ENCODE assay signal across 9 cellular contexts in the genomic region with DNA sequence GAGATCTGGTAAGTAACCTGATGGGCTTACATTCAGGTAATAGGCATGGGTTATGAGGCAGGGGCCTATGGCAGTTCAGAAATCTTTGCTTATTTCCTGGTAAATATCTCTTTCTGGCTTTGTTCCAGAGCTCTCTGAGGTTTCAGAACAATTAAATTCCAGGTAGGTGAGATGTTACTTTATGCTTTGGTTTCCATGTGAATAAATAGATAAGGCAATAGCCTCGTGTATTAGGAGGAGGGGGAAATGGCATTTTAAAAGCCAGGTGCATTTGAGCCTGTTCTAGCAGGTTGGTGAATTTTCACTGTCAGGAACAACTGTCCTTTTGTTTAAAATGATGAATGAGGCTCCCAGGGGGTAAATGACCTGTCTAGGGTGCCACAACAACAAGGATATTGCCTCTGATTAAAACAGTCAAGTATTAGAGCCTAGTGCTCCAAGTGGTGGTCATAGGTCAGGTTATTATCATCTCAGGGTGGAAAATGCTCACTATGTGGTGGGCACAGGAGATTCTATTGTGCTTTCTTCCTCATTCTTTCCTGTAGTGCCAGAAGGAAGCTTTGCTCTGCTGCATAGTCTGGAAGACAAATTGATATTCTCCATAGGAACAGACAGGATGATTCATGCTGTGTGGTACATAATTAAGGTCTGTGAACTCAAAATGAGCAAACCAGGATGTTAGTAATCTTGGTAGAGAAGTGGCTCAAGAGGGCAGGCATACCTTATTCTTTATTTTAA.
DNase-seq lines count a peak whose midpoint lies in the region; ATAC-seq and TF ChIP-seq lines count a peak whose summit lies in the region.
"Had no signal": no experiment of that assay in that cellular context is flagged by ENCODE, and none has a peak within 500 bp of the region (broad histone marks: within the 10 kb centered on the region; RNA-seq: fewer than 3 reads in every experiment).

No MANE protein-coding gene starts in this region.

- no peaks in the 10 kb centered on the region; the same call in 1 of the 2 replicates for H3K36me3 ChIP-seq in PC-9 (ENCODE audit: low read depth)

- in situ Hi-C loops in GM13976 (cut with MboI; ENCODE audit: low sequenced_read_pairs, unreplicated experiment) = no loop called here

- no peaks in the 10 kb centered on the region for H3K27me3 ChIP-seq in PC-9 (ENCODE audit: insufficient read depth, low read depth)

- CTCF ChIA-PET in PC-9 (lab: Charles Lee) = interaction anchor here (0.6 to 1.4 kb wide), 4 partner anchors 64 to 286 kb away, joined by 3 to 5 read pairs (median 4); no protein-coding TSS in a partner anchor

- DNase-seq in activated naive CD4-positive, alpha-beta T cell treated with anti-CD3 and anti-CD28 coated beads, Interleukin-2, amount 50 U/mL, for 72 hours (ENCODE audit: low spot score in 2 of 2) = no peak
- DNase-seq in activated naive CD4-positive, alpha-beta T cell treated with Interleukin-2 at 50 U/mL for 16 hours = no peak
- DNase-seq in PC-9 = peak; percentile 67 to 98
- DNase-seq in fibroblast of gingiva (ENCODE audit: low read depth) = peak; percentile 33
- DNase-seq in type B pancreatic cell (ENCODE audit: extremely low spot score, unreplicated experiment) = no peak
- no peak for DNase-seq in NCI-H82 treated with DMSO at 0.1 percent for 48 hours (lab: John Stamatoyannopoulos, UW; ENCODE audit: unreplicated experiment)
- DNase-seq in GM13976 (ENCODE audit: low spot score) = no peak
- DNase-seq: stimulated activated naive CD4-positive, alpha-beta T cell had no signal

- H3K4me2 ChIP-seq in PC-9 = peak overlapping the region; percentile 74

- H3K4me1 Mint-ChIP-seq in type B pancreatic cell (ENCODE audit: unreplicated experiment) = peaks cover 19% of the 10 kb centered on the region

- 0 out of 2 replicates have a peak, but pooled peaks cover 5% of the 10 kb centered on the region for H3K79me2 ChIP-seq in PC-9 (ENCODE audit: low read depth)

- H3F3A ChIP-seq in PC-9 (ENCODE audit: insufficient read depth, low read depth) = peaks cover 44% of the 10 kb centered on the region

- POLR2A ChIA-PET in PC-9 (lab: Charles Lee; ENCODE audit: unreplicated experiment) = interaction anchor here (0.6 to 1.4 kb wide), 5 partner anchors 11 to 375 kb away, joined by 3 to 31 read pairs (median 3); no protein-coding TSS in a partner anchor

- H3K9me2 ChIP-seq in PC-9 (ENCODE audit: insufficient read depth) = no peaks in the 10 kb centered on the region

- intact Hi-C loops in PC-9 (cut with micrococcal nuclease; ENCODE audit: unreplicated experiment) = loop anchor here (1.0 to 5.0 kb wide), 10 partner anchors 34 to 423 kb away; no protein-coding TSS in a partner anchor

- peaks cover 3% of the 10 kb centered on the region; the same call in 1 of the 2 replicates for H3K9me3 ChIP-seq in PC-9 (ENCODE audit: insufficient read depth, low read depth)

- H3K4me1 ChIP-seq in PC-9 (replicated peaks; ENCODE audit: insufficient read depth) = peaks cover 48% of the 10 kb centered on the region

- peak overlapping the region; percentile 15 for H3K4me3 Mint-ChIP-seq in type B pancreatic cell

- peak overlapping the region; percentile 99 for H3K27ac ChIP-seq in PC-9

- peak; percentile 89 to 92 for ATAC-seq in activated naive CD4-positive, alpha-beta T cell treated with anti-CD3 and anti-CD28 coated beads, Interleukin-2, amount 50 U/mL, for 72 hours
- ATAC-seq in GM18502 (IDR thresholded peaks at IDR 0.05; ENCODE audit: poor library complexity, unreplicated experiment) = no peak

- peaks cover 0 to 9% of the 10 kb centered on the region in 2 donors for H3K9me3 Mint-ChIP-seq in activated naive CD4-positive, alpha-beta T cell treated with anti-CD3 and anti-CD28 coated beads, Interleukin-2, amount 50 U/mL, for 72 hours
- peaks cover 5% of the 10 kb centered on the region for H3K9me3 Mint-ChIP-seq in type B pancreatic cell

- peaks cover 5 to 29% of the 10 kb centered on the region in 2 donors for H3K36me3 Mint-ChIP-seq in activated naive CD4-positive, alpha-beta T cell treated with anti-CD3 and anti-CD28 coated beads, Interleukin-2, amount 50 U/mL, for 72 hours
- no peaks in the 10 kb centered on the region for H3K36me3 Mint-ChIP-seq in type B pancreatic cell

- 0 out of 2 replicates have a peak overlapping the region, but pooled peaks have one; percentile 19 for H2AFZ ChIP-seq in PC-9

- no peaks in the 10 kb centered on the region for H3K27me3 Mint-ChIP-seq in type B pancreatic cell

- TF ChIP-seq CTCF in PC-9 (conservative IDR thresholded peaks at IDR 0.05) = no peak
- TF ChIP-seq CTCF in type B pancreatic cell (conservative IDR thresholded peaks at IDR 0.05) = no peak
- no peak for TF ChIP-seq CTCF in GM13976 (IDR thresholded peaks at IDR 0.05; ENCODE audit: borderline replicate concordance, control extremely low read depth, extremely low read depth, insufficient read depth, missing control alignments)

- no TSS peak for BruUV-seq in PC-9 (replicated peaks; lab: Mats Ljungman, UMichigan)

- peak overlapping the region; percentile 87 to 93 for H3K27ac Mint-ChIP-seq in activated naive CD4-positive, alpha-beta T cell treated with anti-CD3 and anti-CD28 coated beads, Interleukin-2, amount 50 U/mL, for 72 hours
- peak overlapping the region; percentile 83 for H3K27ac Mint-ChIP-seq in type B pancreatic cell

- no peak overlapping the region for H3K4me3 ChIP-seq in PC-9

- H4K20me1 ChIP-seq in PC-9 (ENCODE audit: insufficient read depth) = no peaks in the 10 kb centered on the region

Comparison
In these comparisons a context has a peak if more than half of its experiments do, and no peak if none do; other contexts are left out.
1. DNase-seq: peak in PC-9 (2 of 2) and fibroblast of gingiva (single experiment); none in activated naive CD4-positive, alpha-beta T cell treated with anti-CD3 and anti-CD28 coated beads, Interleukin-2, amount 50 U/mL, for 72 hours (0 of 2), activated naive CD4-positive, alpha-beta T cell treated with Interleukin-2 at 50 U/mL for 16 hours (single experiment), type B pancreatic cell (single experiment), NCI-H82 treated with DMSO at 0.1 percent for 48 hours (single experiment) and GM13976 (single experiment).